24 cellular contexts compared by ENCODE assay signal in the genomic region with DNA sequence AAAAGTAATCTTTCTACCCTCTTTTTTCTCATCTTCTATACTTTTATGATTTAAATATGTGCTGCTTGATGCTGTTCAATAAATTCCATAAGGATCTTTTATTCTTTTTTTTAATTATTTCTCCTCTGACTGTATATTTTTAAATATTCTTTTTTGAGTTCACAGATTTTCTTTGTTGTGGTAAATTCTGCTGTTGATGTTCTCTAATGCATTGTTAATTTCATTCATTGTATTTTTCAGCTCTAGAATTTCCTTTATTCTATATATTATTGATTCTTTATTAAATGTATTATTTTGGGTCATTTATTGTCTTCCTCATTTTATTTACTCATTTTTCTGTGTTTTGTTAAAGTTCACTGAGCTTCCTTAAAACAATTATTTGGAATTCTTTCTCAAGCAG.
"Had no signal": no experiment of that assay in that cellular context is flagged by ENCODE, and none has a peak within 500 bp of the region (broad histone marks: within the 10 kb centered on the region; RNA-seq: fewer than 3 reads in every experiment).

No MANE protein-coding gene starts in this region.

- H3K4me3 ChIP-seq: left ventricle myocardium inferior, lung, mucosa of descending colon, ovary, right atrium auricular region, right lobe of liver, stomach, testis, thyroid gland, transverse colon, upper lobe of left lung, vagina had no signal

- H3K27me3 ChIP-seq: ovary, right atrium auricular region, right lobe of liver, stomach, testis, thyroid gland, transverse colon, upper lobe of left lung, vagina had no signal

- H3K4me1 ChIP-seq: left ventricle myocardium inferior, right atrium auricular region, right lobe of liver, stomach, testis, thyroid gland, transverse colon, upper lobe of left lung, vagina had no signal

- H3K36me3 ChIP-seq: left ventricle myocardium inferior, ovary, right atrium auricular region, right lobe of liver, stomach, thyroid gland, transverse colon, upper lobe of left lung, vagina had no signal

- H3K27ac ChIP-seq: left ventricle myocardium inferior, ovary, right atrium auricular region, right lobe of liver, stomach, testis, thyroid gland, transverse colon, upper lobe of left lung, vagina had no signal

- ATAC-seq: mucosa of descending colon; naive thymus-derived CD4-positive, alpha-beta T cell; natural killer cell treated with Interleukin-12 subunit alpha and Interleukin-12 subunit beta and Interleukin-15 and Interleukin-18, amount 100 ng/mL, for 72 hours; stimulated activated naive B cell treated with anti-CD40 and anti-IgM and Interleukin-4, amounts not matched to agents 10 μg/mL and 1 μg/mL and 100 μg/mL, for 72 hours; stimulated activated naive CD8-positive, alpha-beta T cell treated with anti-CD3 and anti-CD28 coated beads, Interleukin-15, Interleukin-2, amounts not matched to agents 100 U/mL and 50 U/mL, for 24 hours had no signal

- DNase-seq: hypothalamus; immature natural killer cell; left ventricle myocardium inferior; midbrain; mucosa of descending colon; naive thymus-derived CD4-positive, alpha-beta T cell; ovary; right lobe of liver; stimulated activated CD4-positive, alpha-beta T cell treated with anti-CD3 and anti-CD28 coated beads, Interleukin-12 subunit alpha, Interleukin-12 subunit beta, amount 100 ng/mL, for 4 hours; stimulated activated CD4-positive, alpha-beta T cell treated with anti-CD3 and anti-CD28 coated beads, Interleukin-15, amount 100 ng/mL, for 24 hours; stimulated activated CD4-positive, alpha-beta T cell treated with anti-CD3 and anti-CD28 coated beads, Interleukin-2, amount 100 ng/mL, for 24 hours; stimulated activated CD4-positive, alpha-beta T cell treated with anti-CD3 and anti-CD28 coated beads, Interleukin-4, amount 100 ng/mL, for 1 hour; stimulated activated naive B cell treated with anti-CD40 and anti-IgM and Interleukin-4, amounts not matched to agents 10 μg/mL and 1 μg/mL and 100 μg/mL, for 72 hours; stimulated activated naive CD8-positive, alpha-beta T cell treated with anti-CD3 and anti-CD28 coated beads, Interleukin-15, Interleukin-2, amounts not matched to agents 100 U/mL and 50 U/mL, for 24 hours; stomach; testis; thyroid gland; transverse colon; upper lobe of left lung had no signal

- H3K9me3 ChIP-seq: ovary, testis, thyroid gland, vagina had no signal

- FAIRE-seq: islet of Langerhans had no signal
